Comparison of ENCODE assay signal across 19 cellular contexts in genomic region chr3:101454629-101455028, GRCh38. TPM values are rescaled to one million over a fixed set of nuclear protein-coding genes. Genes with fewer than 3 reads are reported as not detected.
A peak's percentile ranks its signal among the peaks of the same experiment; 100 is the strongest.
DNase-seq lines count a peak whose midpoint lies in the region; ATAC-seq and TF ChIP-seq lines count a peak whose summit lies in the region.
"Had no signal": no experiment of that assay in that cellular context is flagged by ENCODE, and none has a peak within 500 bp of the region (broad histone marks: within the 10 kb centered on the region; RNA-seq: fewer than 3 reads in every experiment).

No MANE protein-coding gene starts in this region.

- BruUV-seq in mammary epithelial cell (replicated peaks; lab: Mats Ljungman, UMichigan) = no TSS peak

- H3K4me3 ChIP-seq in CD8-positive, alpha-beta T cell (ENCODE audit: low read depth, low read length) = no peak overlapping the region
- H3K4me3 ChIP-seq in mammary epithelial cell (replicated peaks in 1 of 3; ENCODE audit: insufficient read depth in 1 of 3, low read depth in 2 of 3, low read length in 3 of 3) = no peak overlapping the region
- H3K4me3 ChIP-seq: BLaER1 treated with 17β-estradiol and CSF1 and Interleukin-3, amounts not matched to agents 10 nM and 100 nM; GM12878 had no signal

- H3K27ac Mint-ChIP-seq in CD4-positive, alpha-beta T cell = peak overlapping the region; percentile 16
- H3K27ac Mint-ChIP-seq in CD8-positive, alpha-beta T cell = peak overlapping the region; percentile 1
- H3K27ac Mint-ChIP-seq in activated T-helper 17 cell treated with anti-CD3 and anti-CD28 coated beads, Interleukin-2, amount 50 U/mL, for 72 hours = no peak overlapping the region
- peak overlapping the region; percentile 13 for H3K27ac Mint-ChIP-seq in central memory CD8-positive, alpha-beta T cell (ENCODE audit: low read depth)
- H3K27ac Mint-ChIP-seq in stimulated activated naive B cell treated with anti-CD40 and anti-IgM and Interleukin-4, amounts not matched to agents 10 μg/mL and 1 μg/mL and 100 μg/mL, for 72 hours = no peak overlapping the region
- H3K27ac Mint-ChIP-seq: B cell had no signal

- intact Hi-C loops in CD4-positive, alpha-beta T cell (cut with DNase I, micrococcal nuclease) = no loop called here
- intact Hi-C loops in CD8-positive, alpha-beta T cell (cut with DNase I, micrococcal nuclease) = no loop called here
- intact Hi-C loops in mammary epithelial cell (cut with micrococcal nuclease) = no loop called here

- H3K4me1 Mint-ChIP-seq in CD4-positive, alpha-beta T cell (ENCODE audit: low read depth) = peaks cover 42% of the 10 kb centered on the region
- H3K4me1 Mint-ChIP-seq in CD8-positive, alpha-beta T cell (ENCODE audit: low read depth) = peaks cover 26% of the 10 kb centered on the region
- peaks cover 17% of the 10 kb centered on the region for H3K4me1 Mint-ChIP-seq in activated T-helper 17 cell treated with anti-CD3 and anti-CD28 coated beads, Interleukin-2, amount 50 U/mL, for 72 hours
- H3K4me1 Mint-ChIP-seq in central memory CD8-positive, alpha-beta T cell = peaks cover 31% of the 10 kb centered on the region
- H3K4me1 Mint-ChIP-seq in stimulated activated naive B cell treated with anti-CD40 and anti-IgM and Interleukin-4, amounts not matched to agents 10 μg/mL and 1 μg/mL and 100 μg/mL, for 72 hours = peaks cover 9 to 28% of the 10 kb centered on the region in 2 donors

- H3K27me3 Mint-ChIP-seq in CD4-positive, alpha-beta T cell = no peaks in the 10 kb centered on the region
- H3K27me3 Mint-ChIP-seq in CD8-positive, alpha-beta T cell (ENCODE audit: low read depth) = no peaks in the 10 kb centered on the region
- no peaks in the 10 kb centered on the region for H3K27me3 Mint-ChIP-seq in activated T-helper 17 cell treated with anti-CD3 and anti-CD28 coated beads, Interleukin-2, amount 50 U/mL, for 72 hours
- H3K27me3 Mint-ChIP-seq in central memory CD8-positive, alpha-beta T cell = no peaks in the 10 kb centered on the region
- H3K27me3 Mint-ChIP-seq in stimulated activated naive B cell treated with anti-CD40 and anti-IgM and Interleukin-4, amounts not matched to agents 10 μg/mL and 1 μg/mL and 100 μg/mL, for 72 hours = no peaks in the 10 kb centered on the region
- H3K27me3 Mint-ChIP-seq: B cell; CD4-positive, alpha-beta memory T cell had no signal

- H3K9ac ChIP-seq in mammary epithelial cell (ENCODE audit: insufficient read depth, low read length) = no peak overlapping the region
- H3K9ac ChIP-seq: BLaER1 treated with 17β-estradiol and CSF1 and Interleukin-3, amounts not matched to agents 10 nM and 100 nM had no signal

- H3K27me3 ChIP-seq in CD4-positive, alpha-beta T cell (ENCODE audit: control insufficient read depth, insufficient read depth, low read length) = no peaks in the 10 kb centered on the region
- H3K27me3 ChIP-seq in CD8-positive, alpha-beta T cell (ENCODE audit: insufficient read depth, low read length) = no peaks in the 10 kb centered on the region
- H3K27me3 ChIP-seq in mammary epithelial cell (ENCODE audit: insufficient read depth, low read length) = no peaks in the 10 kb centered on the region
- H3K27me3 ChIP-seq: BLaER1 treated with 17β-estradiol and CSF1 and Interleukin-3, amounts not matched to agents 10 nM and 100 nM had no signal

- CTCF ChIA-PET in CD4-positive, alpha-beta T cell (lab: Charles Lee) = no interaction called here
- CTCF ChIA-PET in CD8-positive, alpha-beta T cell (lab: Charles Lee) = no interaction called here
- CTCF ChIA-PET in mammary epithelial cell (lab: Charles Lee; ENCODE audit: low non-redundant PET) = no interaction called here

- in situ Hi-C loops in mammary epithelial cell (cut with MboI; ENCODE audit: low sequenced_read_pairs in 2 of 2) = no loop called here

- H2AFZ ChIP-seq in mammary epithelial cell (ENCODE audit: low read depth, low read length) = no peak overlapping the region

- H3K4me2 ChIP-seq in mammary epithelial cell (ENCODE audit: insufficient read depth, low read depth, low read length) = no peak overlapping the region
- H3K4me2 ChIP-seq: BLaER1 treated with 17β-estradiol and CSF1 and Interleukin-3, amounts not matched to agents 10 nM and 100 nM had no signal

- no peaks in the 10 kb centered on the region for H3K79me2 ChIP-seq in mammary epithelial cell (ENCODE audit: insufficient read depth, low read length)

- TF ChIP-seq CTCF in CD4-positive, alpha-beta T cell (IDR thresholded peaks at IDR 0.05) = no peak
- TF ChIP-seq CTCF in CD8-positive, alpha-beta T cell (IDR thresholded peaks at IDR 0.05) = no peak
- TF ChIP-seq CTCF in mammary epithelial cell (conservative IDR thresholded peaks at IDR 0.05 in 1 of 2, IDR thresholded peaks at IDR 0.05 in 1 of 2; ENCODE audit: extremely low read depth in 1 of 2, insufficient read depth in 1 of 2, low read depth in 1 of 2, low read length in 2 of 2) = no peak

- no peaks in the 10 kb centered on the region for H4K20me1 ChIP-seq in mammary epithelial cell (ENCODE audit: insufficient read depth, low read length)

- peaks cover 82% of the 10 kb centered on the region for H3K36me3 Mint-ChIP-seq in CD4-positive, alpha-beta T cell (ENCODE audit: low read depth)
- peaks cover 47% of the 10 kb centered on the region for H3K36me3 Mint-ChIP-seq in CD8-positive, alpha-beta T cell
- peaks cover 48% of the 10 kb centered on the region for H3K36me3 Mint-ChIP-seq in activated T-helper 17 cell treated with anti-CD3 and anti-CD28 coated beads, Interleukin-2, amount 50 U/mL, for 72 hours (ENCODE audit: low read depth)
- peaks cover 14% of the 10 kb centered on the region for H3K36me3 Mint-ChIP-seq in central memory CD8-positive, alpha-beta T cell (ENCODE audit: insufficient read depth)
- H3K36me3 Mint-ChIP-seq in stimulated activated naive B cell treated with anti-CD40 and anti-IgM and Interleukin-4, amounts not matched to agents 10 μg/mL and 1 μg/mL and 100 μg/mL, for 72 hours = peaks cover 16 to 30% of the 10 kb centered on the region in 2 donors

- dilution Hi-C loops in mammary epithelial cell (cut with HindIII; ENCODE audit: low sequenced_read_pairs) = no loop called here

- H3K9me3 ChIP-seq in CD4-positive, alpha-beta T cell (ENCODE audit: control insufficient read depth, low read length) = no peaks in the 10 kb centered on the region
- no peaks in the 10 kb centered on the region for H3K9me3 ChIP-seq in CD8-positive, alpha-beta T cell (ENCODE audit: low read length)
- H3K9me3 ChIP-seq in mammary epithelial cell (replicated peaks; ENCODE audit: insufficient read depth, low read length) = no peaks in the 10 kb centered on the region
- H3K9me3 ChIP-seq: Caco-2 had no signal

- DNase-seq in CD4-positive, alpha-beta T cell = no peak
- DNase-seq in CD8-positive, alpha-beta T cell = no peak
- DNase-seq in central memory CD8-positive, alpha-beta T cell (ENCODE audit: low spot score in 2 of 2) = no peak
- no peak for DNase-seq in mammary epithelial cell
- DNase-seq in stimulated activated naive B cell treated with anti-CD40 and anti-IgM and Interleukin-4, amounts not matched to agents 10 μg/mL and 1 μg/mL and 100 μg/mL, for 72 hours = no peak
- DNase-seq in NCI-H510A treated with DMSO at 0.1 percent for 48 hours (lab: John Stamatoyannopoulos, UW) = no peak
- DNase-seq in AML-193 (lab: John Stamatoyannopoulos, UW) = no peak
- DNase-seq: 8988T; ACHN; Caco-2; Calu3; CD4-positive, alpha-beta memory T cell; DMS79 treated with DMSO at 0.1 percent for 48 hours; GDM1 had no signal

- POLR2A ChIA-PET in CD4-positive, alpha-beta T cell (lab: Charles Lee) = no interaction called here
- POLR2A ChIA-PET in CD8-positive, alpha-beta T cell (lab: Charles Lee) = no interaction called here

- H3K9me3 Mint-ChIP-seq in CD4-positive, alpha-beta T cell = no peaks in the 10 kb centered on the region
- no peaks in the 10 kb centered on the region for H3K9me3 Mint-ChIP-seq in CD8-positive, alpha-beta T cell
- peaks cover 4% of the 10 kb centered on the region for H3K9me3 Mint-ChIP-seq in activated T-helper 17 cell treated with anti-CD3 and anti-CD28 coated beads, Interleukin-2, amount 50 U/mL, for 72 hours
- H3K9me3 Mint-ChIP-seq in central memory CD8-positive, alpha-beta T cell = no peaks in the 10 kb centered on the region
- peaks cover 3 to 6% of the 10 kb centered on the region in 2 donors for H3K9me3 Mint-ChIP-seq in stimulated activated naive B cell treated with anti-CD40 and anti-IgM and Interleukin-4, amounts not matched to agents 10 μg/mL and 1 μg/mL and 100 μg/mL, for 72 hours

- H3K4me1 ChIP-seq in CD8-positive, alpha-beta T cell (ENCODE audit: insufficient read depth, low read length) = no peaks in the 10 kb centered on the region
- no peaks in the 10 kb centered on the region for H3K4me1 ChIP-seq in mammary epithelial cell (ENCODE audit: insufficient read depth, low read length)
- H3K4me1 ChIP-seq: BLaER1 treated with 17β-estradiol and CSF1 and Interleukin-3, amounts not matched to agents 10 nM and 100 nM; Caco-2 had no signal

- H3K27ac ChIP-seq in CD4-positive, alpha-beta T cell (ENCODE audit: low read depth, low read length) = no peak overlapping the region
- H3K27ac ChIP-seq in CD8-positive, alpha-beta T cell (ENCODE audit: low read depth, low read length) = no peak overlapping the region
- no peak overlapping the region for H3K27ac ChIP-seq in mammary epithelial cell (ENCODE audit: insufficient read depth, low read depth, low read length)
- H3K27ac ChIP-seq: BLaER1 treated with 17β-estradiol and CSF1 and Interleukin-3, amounts not matched to agents 10 nM and 100 nM; C4-2B had no signal

- H3K36me3 ChIP-seq in CD8-positive, alpha-beta T cell (ENCODE audit: insufficient read depth, low read length) = peaks cover 5% of the 10 kb centered on the region
- no peaks in the 10 kb centered on the region for H3K36me3 ChIP-seq in mammary epithelial cell (ENCODE audit: insufficient read depth, low read length)

- H3K4me3 Mint-ChIP-seq in CD4-positive, alpha-beta T cell = no peak overlapping the region
- no peak overlapping the region for H3K4me3 Mint-ChIP-seq in CD8-positive, alpha-beta T cell
- H3K4me3 Mint-ChIP-seq in activated T-helper 17 cell treated with anti-CD3 and anti-CD28 coated beads, Interleukin-2, amount 50 U/mL, for 72 hours = no peak overlapping the region
- no peak overlapping the region for H3K4me3 Mint-ChIP-seq in central memory CD8-positive, alpha-beta T cell
- no peak overlapping the region for H3K4me3 Mint-ChIP-seq in stimulated activated naive B cell treated with anti-CD40 and anti-IgM and Interleukin-4, amounts not matched to agents 10 μg/mL and 1 μg/mL and 100 μg/mL, for 72 hours
- H3K4me3 Mint-ChIP-seq: B cell; CD4-positive, alpha-beta memory T cell had no signal

- ATAC-seq in CD4-positive, alpha-beta T cell (ENCODE audit: poor library complexity) = no peak
- no peak for ATAC-seq in CD8-positive, alpha-beta T cell
- ATAC-seq in activated T-helper 17 cell treated with anti-CD3 and anti-CD28 coated beads, Interleukin-2, amount 50 U/mL, for 72 hours (replicated peaks) = peak; percentile 54
- ATAC-seq in central memory CD8-positive, alpha-beta T cell (replicated peaks; ENCODE audit: extremely low read depth, poor library complexity, severe bottlenecking) = no peak
- ATAC-seq in stimulated activated naive B cell treated with anti-CD40 and anti-IgM and Interleukin-4, amounts not matched to agents 10 μg/mL and 1 μg/mL and 100 μg/mL, for 72 hours (replicated peaks) = no peak
- ATAC-seq: GM12878 had no signal

RNA-seq across cellular contexts. Expression of gene SENP7, which starts 58.4 kb away (rescaled TPM):
- 10 to 100 TPM; 37.5 to 39.3 TPM for total RNA-seq in CD4-positive, alpha-beta T cell
- 10 to 100 TPM; 28.3 to 29.1 TPM for total RNA-seq in CD8-positive, alpha-beta T cell
- total RNA-seq in activated T-helper 17 cell treated with anti-CD3 and anti-CD28 coated beads, Interleukin-2, amount 50 U/mL, for 72 hours = 10 to 100 TPM; 16.5 to 26.8 TPM
- total RNA-seq in mammary epithelial cell = 1 to 10 TPM; 7.2 to 8.9 TPM
- polyA plus RNA-seq in mammary epithelial cell = 1.3 TPM
- 0.88 TPM for polyA minus RNA-seq in mammary epithelial cell

Comparison
In these comparisons a context has a peak if more than half of its experiments do, and no peak if none do; other contexts are left out.
1. H3K27ac Mint-ChIP-seq: peak in CD4-positive, alpha-beta T cell (single experiment), CD8-positive, alpha-beta T cell (single experiment) and central memory CD8-positive, alpha-beta T cell (single experiment); none in activated T-helper 17 cell treated with anti-CD3 and anti-CD28 coated beads, Interleukin-2, amount 50 U/mL, for 72 hours (single experiment) and stimulated activated naive B cell treated with anti-CD40 and anti-IgM and Interleukin-4, amounts not matched to agents 10 μg/mL and 1 μg/mL and 100 μg/mL, for 72 hours (single experiment).